25 cellular contexts compared by ENCODE assay signal in the genomic region with DNA sequence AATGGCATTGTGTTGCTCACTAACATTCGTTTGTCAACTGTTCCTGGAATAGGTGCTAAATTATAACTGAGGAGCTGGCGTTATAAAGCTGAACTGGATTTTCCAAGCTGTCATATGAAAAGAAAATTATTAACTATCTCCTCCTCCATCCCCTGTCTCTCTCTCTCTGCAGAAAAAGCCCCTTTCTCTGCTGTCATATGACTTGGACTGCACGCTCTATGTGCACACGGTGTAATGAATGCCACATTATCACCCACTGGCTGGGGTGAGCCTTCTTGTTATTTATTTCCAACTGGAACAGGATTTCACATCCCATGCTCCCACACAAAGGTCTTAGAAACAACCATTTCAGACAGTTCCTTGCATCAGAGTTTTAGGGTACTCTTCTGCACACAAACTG.
"Had no signal": no experiment of that assay in that cellular context is flagged by ENCODE, and none has a peak within 500 bp of the region (broad histone marks: within the 10 kb centered on the region; RNA-seq: fewer than 3 reads in every experiment).

No MANE protein-coding gene starts in this region.

- DNase-seq: activated CD4-positive, alpha-beta memory T cell treated with anti-CD3 and anti-CD28 coated beads, Interleukin-2, amount 10 ng/mL, durations not matched to agents 7 days and 5 days; activated CD4-positive, alpha-beta T cell treated with anti-CD3 and anti-CD28 coated beads for 1 hour; activated CD4-positive, alpha-beta T cell treated with anti-CD3 and anti-CD28 coated beads for 48 hours; activated CD4-positive, CD25-positive, alpha-beta regulatory T cell; activated gamma-delta T cell; activated naive CD4-positive, alpha-beta T cell treated with Interleukin-2 at 50 U/mL for 16 hours; activated naive CD8-positive, alpha-beta T cell treated with anti-CD3 and anti-CD28 coated beads, Interleukin-2, amount 50 U/mL, for 24 hours; activated T-cell treated with anti-CD3 and anti-CD28 coated beads, Interleukin-2, amount 50 U/mL, for 1 hour; Karpas-422; NCI-H1105; NCI-H1436 treated with DMSO at 0.1 percent for 48 hours; NCI-H1694 treated with DMSO at 0.1 percent for 48 hours; NCI-H2029; NCI-H345; NCI-H524 treated with DMSO at 0.1 percent for 48 hours; SHP77; SJCRH30; T1000; WERI-Rb-1 had no signal

- H3K4me3 ChIP-seq: cardiac muscle cell, SJCRH30, SK-N-MC had no signal

- H3K27ac ChIP-seq: cardiac muscle cell, SJCRH30, SK-N-MC, WERI-Rb-1 had no signal

- H3K4me3 Mint-ChIP-seq: activated CD4-positive, alpha-beta memory T cell treated with anti-CD3 and anti-CD28 coated beads, Interleukin-2, amount 10 ng/mL, durations not matched to agents 7 days and 5 days; activated naive CD8-positive, alpha-beta T cell; activated naive CD8-positive, alpha-beta T cell treated with anti-CD3 and anti-CD28 coated beads, Interleukin-2, amount 50 U/mL, for 24 hours; central memory CD8-positive, alpha-beta T cell had no signal

- H3K27me3 ChIP-seq: SJCRH30 had no signal

- H3K27me3 Mint-ChIP-seq: activated naive CD8-positive, alpha-beta T cell; activated naive CD8-positive, alpha-beta T cell treated with anti-CD3 and anti-CD28 coated beads, Interleukin-2, amount 50 U/mL, for 24 hours had no signal

- H3K9me3 ChIP-seq: SJCRH30 had no signal

- H3K27ac Mint-ChIP-seq: activated CD4-positive, alpha-beta memory T cell treated with anti-CD3 and anti-CD28 coated beads, Interleukin-2, amount 10 ng/mL, durations not matched to agents 7 days and 5 days; activated naive CD8-positive, alpha-beta T cell; activated naive CD8-positive, alpha-beta T cell treated with anti-CD3 and anti-CD28 coated beads, Interleukin-2, amount 50 U/mL, for 24 hours; activated T-helper 2 cell treated with anti-CD3 and anti-CD28 coated beads, Interferon-gamma antibody, Interleukin-2, Interleukin-4, amounts not matched to agents 10 μg/mL and 5 μg/mL and 100 μg/mL, durations not matched to agents 14 hours and 24 hours and 36 hours had no signal

- ATAC-seq: activated naive CD8-positive, alpha-beta T cell treated with anti-CD3 and anti-CD28 coated beads, Interleukin-2, amount 50 U/mL, for 24 hours; Panc1 had no signal

- H3K36me3 ChIP-seq: cardiac muscle cell, SJCRH30, WERI-Rb-1 had no signal

- H3K9me3 Mint-ChIP-seq: activated CD4-positive, alpha-beta memory T cell treated with anti-CD3 and anti-CD28 coated beads, Interleukin-2, amount 10 ng/mL, durations not matched to agents 7 days and 5 days; activated naive CD8-positive, alpha-beta T cell treated with anti-CD3 and anti-CD28 coated beads, Interleukin-2, amount 50 U/mL, for 24 hours; activated T-helper 2 cell treated with anti-CD3 and anti-CD28 coated beads, Interferon-gamma antibody, Interleukin-2, Interleukin-4, amounts not matched to agents 10 μg/mL and 5 μg/mL and 100 μg/mL, durations not matched to agents 14 hours and 24 hours and 36 hours; central memory CD8-positive, alpha-beta T cell had no signal

- H3K4me1 Mint-ChIP-seq: activated CD4-positive, alpha-beta memory T cell treated with anti-CD3 and anti-CD28 coated beads, Interleukin-2, amount 10 ng/mL, durations not matched to agents 7 days and 5 days; activated naive CD8-positive, alpha-beta T cell treated with anti-CD3 and anti-CD28 coated beads, Interleukin-2, amount 50 U/mL, for 24 hours; central memory CD8-positive, alpha-beta T cell had no signal
